Comparison of ENCODE assay signal across 21 cellular contexts in genomic region chr3:110644203-110644602, GRCh38.
A peak's percentile ranks its signal among the peaks of the same experiment; 100 is the strongest.
DNase-seq lines count a peak whose midpoint lies in the region; ATAC-seq, FAIRE-seq and TF ChIP-seq lines count a peak whose summit lies in the region.
"Had no signal": no experiment of that assay in that cellular context is flagged by ENCODE, and none has a peak within 500 bp of the region (broad histone marks: within the 10 kb centered on the region; RNA-seq: fewer than 3 reads in every experiment).

No MANE protein-coding gene starts in this region.

- POLR2A ChIA-PET in A549 (lab: Yijun Ruan, JAX) = no interaction called here
- POLR2A ChIA-PET in IMR-90 (lab: Charles Lee; ENCODE audit: unreplicated experiment) = no interaction called here
- POLR2A ChIA-PET in activated CD4-positive, alpha-beta T cell treated with anti-CD3 and anti-CD28 coated beads, Interleukin-2, amount 10 ng/mL, durations not matched to agents 7 days and 5 days (lab: Charles Lee) = no interaction called here

- no peak overlapping the region for H2BK5ac ChIP-seq in IMR-90 (ENCODE audit: low read depth, low read length, poor library complexity, severe bottlenecking)

- no peaks in the 10 kb centered on the region for H3K27me3 ChIP-seq in IMR-90 (ENCODE audit: control insufficient read depth, insufficient read depth, low read length)
- no peaks in the 10 kb centered on the region for H3K27me3 ChIP-seq in neural progenitor cell
- H3K27me3 ChIP-seq: BLaER1 treated with 17β-estradiol and CSF1 and Interleukin-3, amounts not matched to agents 10 nM and 100 nM had no signal

- no peaks in the 10 kb centered on the region for H3K9me3 ChIP-seq in A549
- no peaks in the 10 kb centered on the region for H3K9me3 ChIP-seq in IMR-90 (ENCODE audit: control insufficient read depth, insufficient read depth, low read length)
- H3K9me3 ChIP-seq in neural progenitor cell (ENCODE audit: low read depth) = no peaks in the 10 kb centered on the region
- H3K9me3 ChIP-seq: BLaER1 treated with 17β-estradiol and CSF1 and Interleukin-3, amounts not matched to agents 10 nM and 100 nM had no signal

- no peak overlapping the region for H3K23ac ChIP-seq in IMR-90 (ENCODE audit: low read depth, low read length)

- H3K56ac ChIP-seq in IMR-90 (ENCODE audit: extremely low read depth, insufficient read depth, low read length) = no peak overlapping the region

- no peak overlapping the region for H3K4me2 ChIP-seq in A549
- no peak overlapping the region for H3K4me2 ChIP-seq in IMR-90 (ENCODE audit: low read depth, low read length)
- no peak overlapping the region for H3K4me2 ChIP-seq in neural progenitor cell
- H3K4me2 ChIP-seq: BLaER1 treated with 17β-estradiol and CSF1 and Interleukin-3, amounts not matched to agents 10 nM and 100 nM had no signal

- TF ChIP-seq RAD21 in A549 (conservative IDR thresholded peaks at IDR 0.05 in 1 of 2, IDR thresholded peaks at IDR 0.05 in 1 of 2) = no peak
- TF ChIP-seq RAD21 in IMR-90 (IDR thresholded peaks at IDR 0.05; ENCODE audit: low read length) = no peak

- H3K9ac ChIP-seq in IMR-90 (ENCODE audit: low read depth, low read length) (no peak overlapping the region), neural progenitor cell (no peak overlapping the region)
- H3K9ac ChIP-seq: BLaER1 treated with 17β-estradiol and CSF1 and Interleukin-3, amounts not matched to agents 10 nM and 100 nM had no signal

- no peak overlapping the region for H3K18ac ChIP-seq in IMR-90 (ENCODE audit: low read depth, low read length)

- intact Hi-C loops in IMR-90 (cut with micrococcal nuclease) = no loop called here

- FAIRE-seq in A549 (lab: Jason Lieb, UNC) = no peak
- FAIRE-seq: A204.1, D721Med, G401.6, GM12891, GM19239 had no signal

- no peaks in the 10 kb centered on the region for H3K79me2 ChIP-seq in neural progenitor cell (ENCODE audit: low read depth)

- no peak overlapping the region for H3K27ac ChIP-seq in A549
- no peak overlapping the region for H3K27ac ChIP-seq in IMR-90 (ENCODE audit: insufficient read depth, low read length)
- no peak overlapping the region for H3K27ac ChIP-seq in neural progenitor cell
- H3K27ac ChIP-seq: BLaER1 treated with 17β-estradiol and CSF1 and Interleukin-3, amounts not matched to agents 10 nM and 100 nM; C4-2B had no signal

- no peaks in the 10 kb centered on the region for H3K4me1 Mint-ChIP-seq in neural progenitor cell
- no peaks in the 10 kb centered on the region for H3K4me1 Mint-ChIP-seq in activated CD4-positive, alpha-beta T cell treated with anti-CD3 and anti-CD28 coated beads, Interleukin-2, amount 10 ng/mL, durations not matched to agents 7 days and 5 days
- H3K4me1 Mint-ChIP-seq in activated T-helper 17 cell treated with anti-CD3 and anti-CD28 coated beads, Interleukin-2, amount 50 U/mL, for 72 hours = no peaks in the 10 kb centered on the region

- no peak overlapping the region for H2BK20ac ChIP-seq in IMR-90 (ENCODE audit: low read depth, low read length)

- H3K4me3 ChIP-seq in A549 (no peak overlapping the region), IMR-90 (ENCODE audit: insufficient read depth, low read depth, low read length) (no peak overlapping the region), neural progenitor cell (no peak overlapping the region)
- H3K4me3 ChIP-seq: BLaER1 treated with 17β-estradiol and CSF1 and Interleukin-3, amounts not matched to agents 10 nM and 100 nM had no signal

- no peaks in the 10 kb centered on the region for H3K79me1 ChIP-seq in IMR-90 (ENCODE audit: low read depth in 1 of 2, low read length in 2 of 2)

- BruUV-seq in IMR-90 (replicated peaks; lab: Mats Ljungman, UMichigan) = no TSS peak

- H3F3A ChIP-seq in neural progenitor cell (ENCODE audit: low read depth) = no peaks in the 10 kb centered on the region

- TF ChIP-seq CTCF in A549 (IDR thresholded peaks at IDR 0.05) = no peak
- TF ChIP-seq CTCF in IMR-90 (conservative IDR thresholded peaks at IDR 0.05; ENCODE audit: low read depth, low read length) = no peak
- no peak for TF ChIP-seq CTCF in neural progenitor cell (IDR thresholded peaks at IDR 0.05)

- 91% methylated on average over 17 of the region's 17 CpGs for WGBS in A549 (ENCODE audit: missing lambda C conversion rate)
- 80% methylated on average over 3 of the region's 17 CpGs; no CpG with 5 or more reads in 1 of the 2 experiments for WGBS in IMR-90 (ENCODE audit: extremely low coverage in 2 of 2, insufficient read length in 1 of 2), 2 experiments

- H3K36me3 Mint-ChIP-seq in neural progenitor cell = no peaks in the 10 kb centered on the region
- no peaks in the 10 kb centered on the region for H3K36me3 Mint-ChIP-seq in activated CD4-positive, alpha-beta T cell treated with anti-CD3 and anti-CD28 coated beads, Interleukin-2, amount 10 ng/mL, durations not matched to agents 7 days and 5 days (ENCODE audit: low read depth)
- no peaks in the 10 kb centered on the region for H3K36me3 Mint-ChIP-seq in activated T-helper 17 cell treated with anti-CD3 and anti-CD28 coated beads, Interleukin-2, amount 50 U/mL, for 72 hours (ENCODE audit: low read depth)
- H3K36me3 Mint-ChIP-seq: CD8-positive, alpha-beta T cell had no signal

- H2BK15ac ChIP-seq in IMR-90 (ENCODE audit: low read depth, low read length) = no peak overlapping the region

- no peak for TF ChIP-seq EP300 in A549 (IDR thresholded peaks at IDR 0.05)

- no peak overlapping the region for H4K8ac ChIP-seq in IMR-90 (ENCODE audit: low read depth in 2 of 2, low read length in 2 of 2)

- no peaks in the 10 kb centered on the region for H3K9me1 ChIP-seq in IMR-90 (ENCODE audit: insufficient read depth, low read length)

- H3K9me3 Mint-ChIP-seq in neural progenitor cell = peaks cover 4% of the 10 kb centered on the region
- no peaks in the 10 kb centered on the region for H3K9me3 Mint-ChIP-seq in activated CD4-positive, alpha-beta T cell treated with anti-CD3 and anti-CD28 coated beads, Interleukin-2, amount 10 ng/mL, durations not matched to agents 7 days and 5 days
- no peaks in the 10 kb centered on the region for H3K9me3 Mint-ChIP-seq in activated T-helper 17 cell treated with anti-CD3 and anti-CD28 coated beads, Interleukin-2, amount 50 U/mL, for 72 hours
- H3K9me3 Mint-ChIP-seq: CD8-positive, alpha-beta T cell had no signal

- ATAC-seq in A549 (no peak), IMR-90 (ENCODE audit: low read depth) (no peak)
- ATAC-seq in activated T-helper 17 cell treated with anti-CD3 and anti-CD28 coated beads, Interleukin-2, amount 50 U/mL, for 72 hours (replicated peaks) = no peak
- ATAC-seq: CD8-positive, alpha-beta T cell had no signal

- CTCF ChIA-PET in A549 (lab: Yijun Ruan, JAX) (no interaction called here), IMR-90 (lab: Yijun Ruan, JAX) (no interaction called here)
- CTCF ChIA-PET in activated CD4-positive, alpha-beta T cell treated with anti-CD3 and anti-CD28 coated beads, Interleukin-2, amount 10 ng/mL, durations not matched to agents 7 days and 5 days (lab: Charles Lee) = no interaction called here

- TF ChIP-seq POLR2A in A549 (IDR thresholded peaks at IDR 0.05; ENCODE audit: low read length) (no peak), IMR-90 (IDR thresholded peaks at IDR 0.05; ENCODE audit: low read depth, low read length) (no peak)

- H4K91ac ChIP-seq in IMR-90 (ENCODE audit: insufficient read depth, low read depth, low read length) = no peak overlapping the region

- H4K5ac ChIP-seq in IMR-90 (ENCODE audit: low read depth, low read length) = no peak overlapping the region

- H2BK120ac ChIP-seq in IMR-90 (ENCODE audit: low read depth, low read length) = no peak overlapping the region

- no peaks in the 10 kb centered on the region for H3K27me3 Mint-ChIP-seq in neural progenitor cell (ENCODE audit: insufficient read depth, low read depth)
- H3K27me3 Mint-ChIP-seq in activated CD4-positive, alpha-beta T cell treated with anti-CD3 and anti-CD28 coated beads, Interleukin-2, amount 10 ng/mL, durations not matched to agents 7 days and 5 days = no peaks in the 10 kb centered on the region
- peaks cover 7% of the 10 kb centered on the region for H3K27me3 Mint-ChIP-seq in activated T-helper 17 cell treated with anti-CD3 and anti-CD28 coated beads, Interleukin-2, amount 50 U/mL, for 72 hours
- H3K27me3 Mint-ChIP-seq: B cell had no signal

- H2AFZ ChIP-seq in IMR-90 (replicated peaks; ENCODE audit: low read length, poor library complexity) = peak overlapping the region; percentile 36
- H2AFZ ChIP-seq in neural progenitor cell (replicated peaks) = no peak overlapping the region

- H2AK9ac ChIP-seq in IMR-90 (replicated peaks; ENCODE audit: low read depth, low read length, poor library complexity) = no peak overlapping the region

- dilution Hi-C loops in IMR-90 (cut with HindIII; ENCODE audit: low sequenced_read_pairs, unreplicated experiment) = no loop called here

- H2AK5ac ChIP-seq in IMR-90 (ENCODE audit: low read depth, low read length) = no peak overlapping the region

- H4K20me1 ChIP-seq in IMR-90 (ENCODE audit: insufficient read depth, low read length) = no peaks in the 10 kb centered on the region
- no peaks in the 10 kb centered on the region for H4K20me1 ChIP-seq in neural progenitor cell (ENCODE audit: low read depth)
- H4K20me1 ChIP-seq: BLaER1 treated with 17β-estradiol and CSF1 and Interleukin-3, amounts not matched to agents 10 nM and 100 nM had no signal

- H3K36me3 ChIP-seq in IMR-90 (ENCODE audit: control insufficient read depth, insufficient read depth, low read length) (no peaks in the 10 kb centered on the region), neural progenitor cell (no peaks in the 10 kb centered on the region)
- H3K36me3 ChIP-seq: BLaER1 treated with 17β-estradiol and CSF1 and Interleukin-3, amounts not matched to agents 10 nM and 100 nM had no signal

- no peak overlapping the region for H3K4me3 Mint-ChIP-seq in neural progenitor cell
- H3K4me3 Mint-ChIP-seq in activated CD4-positive, alpha-beta T cell treated with anti-CD3 and anti-CD28 coated beads, Interleukin-2, amount 10 ng/mL, durations not matched to agents 7 days and 5 days = no peak overlapping the region
- no peak overlapping the region for H3K4me3 Mint-ChIP-seq in activated T-helper 17 cell treated with anti-CD3 and anti-CD28 coated beads, Interleukin-2, amount 50 U/mL, for 72 hours
- H3K4me3 Mint-ChIP-seq: B cell; CD4-positive, alpha-beta T cell; CD8-positive, alpha-beta T cell had no signal

- H3K14ac ChIP-seq in IMR-90 (replicated peaks; ENCODE audit: low read depth, low read length) = no peak overlapping the region

- DNase-seq in A549 (ENCODE audit: low read depth in 1 of 2, low spot score in 1 of 2) (no peak), IMR-90 (no peak), neural progenitor cell (ENCODE audit: low spot score) (no peak)
- no peak for DNase-seq in activated CD4-positive, alpha-beta T cell treated with anti-CD3 and anti-CD28 coated beads, Interleukin-2, amount 10 ng/mL, durations not matched to agents 7 days and 5 days
- DNase-seq: 8988T; AML-193; Caco-2; Calu3; CD4-positive, alpha-beta T cell; CD8-positive, alpha-beta T cell; DMS79 treated with DMSO at 0.1 percent for 48 hours; GF-D8 had no signal

- H3K4me1 ChIP-seq in A549 (no peaks in the 10 kb centered on the region), IMR-90 (ENCODE audit: control insufficient read depth, insufficient read depth, low read length) (no peaks in the 10 kb centered on the region; the same call in 1 of the 2 replicates), neural progenitor cell (no peaks in the 10 kb centered on the region)

- peak overlapping the region; percentile 51 for H3K27ac Mint-ChIP-seq in neural progenitor cell
- H3K27ac Mint-ChIP-seq in activated CD4-positive, alpha-beta T cell treated with anti-CD3 and anti-CD28 coated beads, Interleukin-2, amount 10 ng/mL, durations not matched to agents 7 days and 5 days = no peak overlapping the region
- H3K27ac Mint-ChIP-seq in activated T-helper 17 cell treated with anti-CD3 and anti-CD28 coated beads, Interleukin-2, amount 50 U/mL, for 72 hours = no peak overlapping the region
- H3K27ac Mint-ChIP-seq: B cell; CD4-positive, alpha-beta T cell; CD8-positive, alpha-beta T cell had no signal

- in situ Hi-C loops in IMR-90 (cut with MboI; ENCODE audit: low sequenced_read_pairs) = no loop called here

- peak overlapping the region; percentile 45; the same call in 1 of the 2 replicates for H3K4ac ChIP-seq in IMR-90 (ENCODE audit: low read depth, low read length)
